In genomic region chr11:67409781-67410368, GRCh38 we compare ENCODE assay signal across 10 cellular contexts. TPM values are rescaled to one million over a fixed set of nuclear protein-coding genes. Genes with fewer than 3 reads are reported as not detected.
A peak's percentile ranks its signal among the peaks of the same experiment; 100 is the strongest.
DNase-seq lines count a peak whose midpoint lies in the region; ATAC-seq and TF ChIP-seq lines count a peak whose summit lies in the region.
"Had no signal": no experiment of that assay in that cellular context is flagged by ENCODE, and none has a peak within 500 bp of the region (broad histone marks: within the 10 kb centered on the region; RNA-seq: fewer than 3 reads in every experiment).

No MANE protein-coding gene starts in this region.

- no peaks in the 10 kb centered on the region for H3K9me3 Mint-ChIP-seq in Calu3 (ENCODE audit: low read depth, unreplicated experiment)
- H3K9me3 Mint-ChIP-seq in activated CD4-positive, alpha-beta memory T cell treated with anti-CD3 and anti-CD28 coated beads, Interleukin-2, amount 10 ng/mL, durations not matched to agents 7 days and 5 days = no peaks in the 10 kb centered on the region

- intact Hi-C loops in Calu3 (cut with micrococcal nuclease; ENCODE audit: unreplicated experiment) = no loop called here
- intact Hi-C loops in adrenal gland (cut with DNase I) = loop anchor here in 1 of 2 donors (5.0 kb wide), 1 partner anchor 97 kb away; the partner anchor contains the start of genes CDK2AP2 and PITPNM1

- 30 to 55% (median 41%) methylated on average over 3 to 13 of the region's 13 CpGs for WGBS in adrenal gland, 4 donors

- peaks cover 2% of the 10 kb centered on the region for H3K27me3 ChIP-seq in mononuclear cell (ENCODE audit: insufficient read depth, low read length)
- peaks cover 37% of the 10 kb centered on the region for H3K27me3 ChIP-seq in adrenal gland
- no peaks in the 10 kb centered on the region for H3K27me3 ChIP-seq in BE2C

- peaks cover 98% of the 10 kb centered on the region for H3K4me1 ChIP-seq in mononuclear cell (ENCODE audit: insufficient read depth, low read length)
- peaks cover 0 to 4% of the 10 kb centered on the region in 2 donors for H3K4me1 ChIP-seq in adrenal gland (replicated peaks in 1 of 2)
- peaks cover 5% of the 10 kb centered on the region; the same call in 1 of the 2 replicates for H3K4me1 ChIP-seq in BE2C

- no peak for TF ChIP-seq CTCF in Calu3 (IDR thresholded peaks at IDR 0.05; ENCODE audit: unreplicated experiment)
- TF ChIP-seq CTCF in adrenal gland (IDR thresholded peaks at IDR 0.05) = no peak
- no peak for TF ChIP-seq CTCF in BE2C (IDR thresholded peaks at IDR 0.05; ENCODE audit: low read depth, low read length)

- no peak overlapping the region for H3K27ac Mint-ChIP-seq in Calu3 (ENCODE audit: unreplicated experiment)
- peak overlapping the region; percentile 92 for H3K27ac Mint-ChIP-seq in activated CD4-positive, alpha-beta memory T cell treated with anti-CD3 and anti-CD28 coated beads, Interleukin-2, amount 10 ng/mL, durations not matched to agents 7 days and 5 days

- peaks cover 4% of the 10 kb centered on the region for H3K36me3 Mint-ChIP-seq in Calu3 (ENCODE audit: insufficient read depth, unreplicated experiment)
- H3K36me3 Mint-ChIP-seq in activated CD4-positive, alpha-beta memory T cell treated with anti-CD3 and anti-CD28 coated beads, Interleukin-2, amount 10 ng/mL, durations not matched to agents 7 days and 5 days (ENCODE audit: low read depth) = peaks cover 58% of the 10 kb centered on the region

- H3K4me3 ChIP-seq in mononuclear cell (ENCODE audit: low read length) (peak overlapping the region; percentile 36), adrenal gland (no peak overlapping the region), BE2C (ENCODE audit: low read depth, low read length) (no peak overlapping the region)

- no peak overlapping the region for H3K4me3 Mint-ChIP-seq in Calu3 (ENCODE audit: low read depth, unreplicated experiment)
- peak overlapping the region; percentile 84 for H3K4me3 Mint-ChIP-seq in activated CD4-positive, alpha-beta memory T cell treated with anti-CD3 and anti-CD28 coated beads, Interleukin-2, amount 10 ng/mL, durations not matched to agents 7 days and 5 days

- no peaks in the 10 kb centered on the region for H3K9me3 ChIP-seq in mononuclear cell (ENCODE audit: low read depth, low read length)
- no peaks in the 10 kb centered on the region for H3K9me3 ChIP-seq in adrenal gland (replicated peaks in 1 of 3)
- H3K9me3 ChIP-seq in BE2C = no peaks in the 10 kb centered on the region
- H3K9me3 ChIP-seq: heart left ventricle had no signal

- H3K27ac ChIP-seq in adrenal gland = no peak overlapping the region

- CTCF ChIA-PET in Calu3 (lab: Charles Lee) = no interaction called here
- CTCF ChIA-PET in activated CD4-positive, alpha-beta memory T cell treated with anti-CD3 and anti-CD28 coated beads, Interleukin-2, amount 10 ng/mL, durations not matched to agents 7 days and 5 days (lab: Charles Lee) = interaction anchor here (0.6 to 1.9 kb wide), 2 partner anchors 10 to 58 kb away, joined by 3 to 7 read pairs; no protein-coding TSS in a partner anchor

- DNase-seq in Calu3 (peak; percentile 43), HuH-7 (ENCODE audit: low spot score) (peak; percentile 98), DMS79 (lab: John Stamatoyannopoulos, UW) (no peak), adrenal gland (no peak), BE2C (no peak)
- no peak for DNase-seq in activated CD4-positive, alpha-beta memory T cell treated with anti-CD3 and anti-CD28 coated beads, Interleukin-2, amount 10 ng/mL, durations not matched to agents 7 days and 5 days
- DNase-seq: heart left ventricle had no signal

- POLR2A ChIA-PET in activated CD4-positive, alpha-beta memory T cell treated with anti-CD3 and anti-CD28 coated beads, Interleukin-2, amount 10 ng/mL, durations not matched to agents 7 days and 5 days (lab: Charles Lee) = interaction anchor here (1.2 to 3.5 kb wide), 7 partner anchors 9 to 82 kb away, joined by 4 to 91 read pairs (median 17); partner anchors contain the start of genes AIP, PTPRCAP and RAD9A

- H3K27me3 Mint-ChIP-seq in Calu3 (ENCODE audit: unreplicated experiment) = peaks cover 42% of the 10 kb centered on the region
- peaks cover 4% of the 10 kb centered on the region for H3K27me3 Mint-ChIP-seq in activated CD4-positive, alpha-beta memory T cell treated with anti-CD3 and anti-CD28 coated beads, Interleukin-2, amount 10 ng/mL, durations not matched to agents 7 days and 5 days

- TF ChIP-seq POLR2A in adrenal gland (IDR thresholded peaks at IDR 0.05) = no peak

- BruUV-seq in Calu3 (replicated peaks; lab: Mats Ljungman, UMichigan) = no TSS peak

- no peak for ATAC-seq in GM18498 (IDR thresholded peaks at IDR 0.05; ENCODE audit: unreplicated experiment)
- ATAC-seq: heart left ventricle, Panc1 had no signal

- no peaks in the 10 kb centered on the region for H3K36me3 ChIP-seq in adrenal gland (replicated peaks in 1 of 2)
- H3K36me3 ChIP-seq in BE2C = no peaks in the 10 kb centered on the region
- H3K36me3 ChIP-seq: heart left ventricle had no signal

- no peaks in the 10 kb centered on the region for H3K4me1 Mint-ChIP-seq in Calu3 (ENCODE audit: low read depth, unreplicated experiment)
- H3K4me1 Mint-ChIP-seq in activated CD4-positive, alpha-beta memory T cell treated with anti-CD3 and anti-CD28 coated beads, Interleukin-2, amount 10 ng/mL, durations not matched to agents 7 days and 5 days = peaks cover 77% of the 10 kb centered on the region

RNA-seq across cellular contexts. Expression of gene CARNS1, which starts 5.6 kb away (rescaled TPM):
- total RNA-seq in Calu3 (2022) (0.10 TPM in 1 of 2 replicates, not detected in the other), mononuclear cell (3.3 TPM), adrenal gland (under 1 TPM in 7 of 8 donors, not detected in 1; 0.10 to 0.80 (median 0.32) TPM)
- 1 to 10 TPM in 1 of 2 experiments, under 1 TPM in 1; 0.76 to 1.1 TPM for total RNA-seq in activated CD4-positive, alpha-beta memory T cell treated with anti-CD3 and anti-CD28 coated beads, Interleukin-2, amount 10 ng/mL, durations not matched to agents 7 days and 5 days
- polyA plus RNA-seq in adrenal gland = under 1 TPM; 0.37 to 0.56 (median 0.51) TPM
- 0.66 TPM for polyA plus RNA-seq in BE2C (2012; ENCODE audit: insufficient read depth, insufficient read length, low read depth)

RNA-seq across cellular contexts. Expression of gene TBC1D10C, which starts 6.0 kb away (rescaled TPM):
- total RNA-seq in Calu3 (2022) (not detected in 2 replicates), mononuclear cell (51.6 TPM), adrenal gland (1 to 10 TPM in 6 of 8 donors, under 1 TPM in 1, not detected in 1; 0.49 to 9.1 (median 3.7) TPM)
- total RNA-seq in activated CD4-positive, alpha-beta memory T cell treated with anti-CD3 and anti-CD28 coated beads, Interleukin-2, amount 10 ng/mL, durations not matched to agents 7 days and 5 days = 100 to 1,000 TPM; 285 to 310 TPM
- 10 to 100 TPM in 1 of 3 donors, 1 to 10 TPM in 1, under 1 TPM in 1; 0.35 to 16.5 (median 4.6) TPM for polyA plus RNA-seq in adrenal gland
- 0.45 TPM for polyA plus RNA-seq in BE2C (2012; ENCODE audit: insufficient read depth, insufficient read length, low read depth)

RNA-seq across cellular contexts. Expression of gene PPP1CA, which starts 8.2 kb away (rescaled TPM):
- total RNA-seq in Calu3 (2022) (179 and 180 TPM in 2 replicates), mononuclear cell (126 TPM), adrenal gland (100 to 1,000 TPM; 126 to 289 (median 161) TPM)
- total RNA-seq in activated CD4-positive, alpha-beta memory T cell treated with anti-CD3 and anti-CD28 coated beads, Interleukin-2, amount 10 ng/mL, durations not matched to agents 7 days and 5 days = 100 to 1,000 TPM; 308 to 315 TPM
- 100 to 1,000 TPM; 105 to 140 (median 116) TPM for polyA plus RNA-seq in adrenal gland
- 497 TPM for polyA plus RNA-seq in BE2C (2012; ENCODE audit: insufficient read depth, insufficient read length, low read depth)

RNA-seq across cellular contexts. Expression of gene RAD9A, which starts 18.1 kb away (rescaled TPM):
- 26.9 and 38.6 TPM in 2 replicates for total RNA-seq in Calu3 (2022)
- total RNA-seq in activated CD4-positive, alpha-beta memory T cell treated with anti-CD3 and anti-CD28 coated beads, Interleukin-2, amount 10 ng/mL, durations not matched to agents 7 days and 5 days = 10 to 100 TPM; 48.0 to 53.9 TPM
- total RNA-seq in mononuclear cell = 7.8 TPM
- total RNA-seq in adrenal gland = 10 to 100 TPM in 7 of 8 donors, 1 to 10 TPM in 1; 9.1 to 29.0 (median 15.0) TPM
- polyA plus RNA-seq in adrenal gland = 10 to 100 TPM in 2 of 3 donors, 1 to 10 TPM in 1; 5.4 to 57.7 (median 36.2) TPM
- 26.6 TPM for polyA plus RNA-seq in BE2C (2012; ENCODE audit: insufficient read depth, insufficient read length, low read depth)

RNA-seq across cellular contexts. Expression of gene RPS6KB2, which starts 18.4 kb away (rescaled TPM):
- 44.3 and 47.5 TPM in 2 replicates for total RNA-seq in Calu3 (2022)
- total RNA-seq in activated CD4-positive, alpha-beta memory T cell treated with anti-CD3 and anti-CD28 coated beads, Interleukin-2, amount 10 ng/mL, durations not matched to agents 7 days and 5 days = 10 to 100 TPM; 56.9 to 57.1 TPM
- total RNA-seq in mononuclear cell = 52.1 TPM
- total RNA-seq in adrenal gland = 10 to 100 TPM; 37.4 to 96.6 (median 50.0) TPM
- polyA plus RNA-seq in adrenal gland = 100 to 1,000 TPM in 1 of 3 donors, 10 to 100 TPM in 2; 36.6 to 111 (median 78.6) TPM
- polyA plus RNA-seq in BE2C (2012; ENCODE audit: insufficient read depth, insufficient read length, low read depth) = 292 TPM

Comparison
In these comparisons a context has a peak if more than half of its experiments do, and no peak if none do; other contexts are left out.
1. DNase-seq: peak in Calu3 (single experiment) and HuH-7 (single experiment); none in activated CD4-positive, alpha-beta memory T cell treated with anti-CD3 and anti-CD28 coated beads, Interleukin-2, amount 10 ng/mL, durations not matched to agents 7 days and 5 days (single experiment), DMS79 (single experiment), adrenal gland (0 of 7) and BE2C (single experiment).